Comparison of ENCODE assay signal across 19 cellular contexts in genomic region chr12:124318336-124319020, GRCh38. TPM values are rescaled to one million over a fixed set of nuclear protein-coding genes. Genes with fewer than 3 reads are reported as not detected.
DNase-seq lines count a peak whose midpoint lies in the region; ATAC-seq and TF ChIP-seq lines count a peak whose summit lies in the region.
"Had no signal": no experiment of that assay in that cellular context is flagged by ENCODE, and none has a peak within 500 bp of the region (broad histone marks: within the 10 kb centered on the region; RNA-seq: fewer than 3 reads in every experiment).

No MANE protein-coding gene starts in this region.

- peaks cover 2% of the 10 kb centered on the region for H3K36me3 ChIP-seq in endodermal cell (ENCODE audit: control insufficient read depth, insufficient read depth, low read length)

- H3K9me3 Mint-ChIP-seq in endodermal cell: peaks cover 9% of the 10 kb centered on the region
- no peaks in the 10 kb centered on the region for H3K9me3 Mint-ChIP-seq in stimulated activated effector memory CD8-positive, alpha-beta T cell treated with anti-CD3 and anti-CD28 coated beads, Interleukin-12 subunit alpha, Interleukin-12 subunit beta, amount 100 ng/mL, for 72 hours

- H3K36me3 Mint-ChIP-seq in endodermal cell (ENCODE audit: low read depth): peaks cover 8% of the 10 kb centered on the region
- peaks cover 7% of the 10 kb centered on the region for H3K36me3 Mint-ChIP-seq in stimulated activated effector memory CD8-positive, alpha-beta T cell treated with anti-CD3 and anti-CD28 coated beads, Interleukin-12 subunit alpha, Interleukin-12 subunit beta, amount 100 ng/mL, for 72 hours

- peaks cover 24% of the 10 kb centered on the region for H3K4me1 ChIP-seq in endodermal cell (ENCODE audit: control insufficient read depth, insufficient read depth, low read length)
- H3K4me1 ChIP-seq: A549 had no signal

- peak overlapping the region; percentile 12 for H3K4me3 Mint-ChIP-seq in endodermal cell
- H3K4me3 Mint-ChIP-seq in stimulated activated effector memory CD8-positive, alpha-beta T cell treated with anti-CD3 and anti-CD28 coated beads, Interleukin-12 subunit alpha, Interleukin-12 subunit beta, amount 100 ng/mL, for 72 hours: no peak overlapping the region
- H3K4me3 Mint-ChIP-seq: T-cell had no signal

- H3K4me1 Mint-ChIP-seq in endodermal cell: peaks cover 37% of the 10 kb centered on the region
- peaks cover 5% of the 10 kb centered on the region for H3K4me1 Mint-ChIP-seq in stimulated activated effector memory CD8-positive, alpha-beta T cell treated with anti-CD3 and anti-CD28 coated beads, Interleukin-12 subunit alpha, Interleukin-12 subunit beta, amount 100 ng/mL, for 72 hours
- H3K4me1 Mint-ChIP-seq: T-cell had no signal

- no peak for TF ChIP-seq CTCF in endodermal cell (conservative IDR thresholded peaks at IDR 0.05)

- peak overlapping the region; percentile 49 for H3K27ac Mint-ChIP-seq in endodermal cell
- peak overlapping the region; percentile 9 for H3K27ac Mint-ChIP-seq in stimulated activated effector memory CD8-positive, alpha-beta T cell treated with anti-CD3 and anti-CD28 coated beads, Interleukin-12 subunit alpha, Interleukin-12 subunit beta, amount 100 ng/mL, for 72 hours
- H3K27ac Mint-ChIP-seq: T-cell had no signal

- WGBS in endodermal cell (ENCODE audit: insufficient coverage in 1 of 2, insufficient read length in 1 of 2), 2 experiments: 27 to 30% methylated on average over 19 to 22 of the region's 22 CpGs

- no peak overlapping the region for H3K4me3 ChIP-seq in endodermal cell (ENCODE audit: low read length)
- H3K4me3 ChIP-seq: A549, SK-N-MC had no signal

- peak overlapping the region; percentile 37 for H3K9ac ChIP-seq in endodermal cell (ENCODE audit: extremely low read depth, low read length, poor library complexity, severe bottlenecking)

- DNase-seq in NCI-H748 (lab: John Stamatoyannopoulos, UW; ENCODE audit: unreplicated experiment): peak; percentile 45
- no peak for DNase-seq in NCI-H748 treated with DMSO at 0.1 percent for 48 hours (lab: John Stamatoyannopoulos, UW)
- peak; percentile 82 for DNase-seq in NCI-H146 (lab: John Stamatoyannopoulos, UW)
- peak; percentile 91 for DNase-seq in endodermal cell
- no peak for DNase-seq in stimulated activated effector memory CD8-positive, alpha-beta T cell treated with anti-CD3 and anti-CD28 coated beads, Interleukin-12 subunit alpha, Interleukin-12 subunit beta, amount 100 ng/mL, for 72 hours (ENCODE audit: low spot score in 2 of 2)
- no peak for DNase-seq in GOT3 (lab: John Stamatoyannopoulos, UW)
- DNase-seq: EL, KBM-7, NCI-H1092, NCI-H1930, NCI-H524, T-cell had no signal

- H3K27me3 ChIP-seq in endodermal cell (ENCODE audit: control insufficient read depth, insufficient read depth, low read length, poor library complexity, severe bottlenecking): no peaks in the 10 kb centered on the region

- peaks cover 25% of the 10 kb centered on the region for H3K27me3 Mint-ChIP-seq in endodermal cell (ENCODE audit: insufficient read depth)
- H3K27me3 Mint-ChIP-seq: T-cell had no signal

- peak overlapping the region; percentile 2 for H3K27ac ChIP-seq in endodermal cell (ENCODE audit: low read depth, low read length)
- H3K27ac ChIP-seq: A549, C4-2B, HL-60, SK-N-MC had no signal

- H3K9me3 ChIP-seq in endodermal cell (ENCODE audit: control insufficient read depth, low read length): peaks cover 10% of the 10 kb centered on the region

- no peak for ATAC-seq in stimulated activated effector memory CD8-positive, alpha-beta T cell treated with anti-CD3 and anti-CD28 coated beads, Interleukin-12 subunit alpha, Interleukin-12 subunit beta, amount 100 ng/mL, for 72 hours
- ATAC-seq in HG03457 (IDR thresholded peaks at IDR 0.05; ENCODE audit: unreplicated experiment) (no peak), GM21786 (IDR thresholded peaks at IDR 0.05; ENCODE audit: unreplicated experiment) (no peak)
- ATAC-seq: A549, Right ventricle myocardium inferior, T-cell had no signal

RNA-seq across cellular contexts. Expression of gene RFLNA, which starts 23.6 kb away (rescaled TPM):
- total RNA-seq in endodermal cell: 1 to 10 TPM; 1.2 to 2.0 TPM
- polyA plus RNA-seq in endodermal cell (2013, experiment 1 of 2): 6.3 TPM
- 5.2 TPM for polyA plus RNA-seq in endodermal cell (2013, experiment 2 of 2)
- total RNA-seq: T-cell had no signal
- polyA plus RNA-seq: A549 had no signal

Comparison
In these comparisons a context has a peak if more than half of its experiments do, and no peak if none do; other contexts are left out.
1. DNase-seq: peak in NCI-H748 (single experiment), NCI-H146 (single experiment) and endodermal cell (single experiment); none in NCI-H748 treated with DMSO at 0.1 percent for 48 hours (single experiment), stimulated activated effector memory CD8-positive, alpha-beta T cell treated with anti-CD3 and anti-CD28 coated beads, Interleukin-12 subunit alpha, Interleukin-12 subunit beta, amount 100 ng/mL, for 72 hours (0 of 2) and GOT3 (single experiment).